35 cellular contexts compared by ENCODE assay signal in the genomic region with DNA sequence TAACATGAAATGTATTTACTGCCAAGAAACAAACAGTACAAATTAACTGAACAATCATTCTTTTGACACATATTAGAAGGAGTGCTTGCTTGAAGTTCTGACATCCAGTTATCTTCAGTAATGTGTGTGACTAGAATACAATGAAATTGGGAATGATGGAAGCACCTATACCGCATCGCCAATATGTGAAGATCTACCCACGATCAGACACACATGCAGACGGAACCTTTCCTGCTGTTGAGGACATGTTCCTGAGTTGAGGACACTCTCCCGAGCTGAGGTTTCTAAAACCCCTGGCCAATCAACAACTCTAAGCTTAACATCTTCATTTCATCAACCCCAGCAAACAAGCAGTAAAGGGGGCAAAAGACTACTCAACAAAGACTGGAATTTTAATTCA.
"Had no signal": no experiment of that assay in that cellular context is flagged by ENCODE, and none has a peak within 500 bp of the region (broad histone marks: within the 10 kb centered on the region; RNA-seq: fewer than 3 reads in every experiment).

A gene (minus strand): TSS at position 101 of the 400 bp plus-strand sequence. CDS start 133 bp downstream, outside the sequence.

- DNase-seq: Karpas-422, Kasumi-1, MG63, MM.1S, MV-4-11, NCI-H1048, NCI-H1092, NCI-H1092 treated with DMSO at 0.1 percent for 48 hours, NCI-H1105, NCI-H1105 treated with DMSO at 0.1 percent for 48 hours, NCI-H1417, NCI-H1417 treated with DMSO at 0.1 percent for 48 hours, NCI-H1436, NCI-H1436 treated with DMSO at 0.1 percent for 48 hours, NCI-H146, NCI-H1694, NCI-H1694 treated with DMSO at 0.1 percent for 48 hours, NCI-H187, NCI-H187 treated with DMSO at 0.1 percent for 48 hours, NCI-H1930, NCI-H2029, NCI-H2029 treated with DMSO at 0.1 percent for 48 hours, NCI-H2081, NCI-H2081 treated with DMSO at 0.1 percent for 48 hours, NCI-H2107, NCI-H2171, NCI-H2171 treated with DMSO at 0.1 percent for 48 hours, NCI-H2227 treated with DMSO at 0.1 percent for 48 hours, NCI-H226, NCI-H345, NCI-H446, NCI-H446 treated with DMSO at 0.1 percent for 48 hours, NCI-H510A, NCI-H510A treated with DMSO at 0.1 percent for 48 hours, NCI-H524 had no signal
